1 cellular context compared by ENCODE assay signal in the genomic region with DNA sequence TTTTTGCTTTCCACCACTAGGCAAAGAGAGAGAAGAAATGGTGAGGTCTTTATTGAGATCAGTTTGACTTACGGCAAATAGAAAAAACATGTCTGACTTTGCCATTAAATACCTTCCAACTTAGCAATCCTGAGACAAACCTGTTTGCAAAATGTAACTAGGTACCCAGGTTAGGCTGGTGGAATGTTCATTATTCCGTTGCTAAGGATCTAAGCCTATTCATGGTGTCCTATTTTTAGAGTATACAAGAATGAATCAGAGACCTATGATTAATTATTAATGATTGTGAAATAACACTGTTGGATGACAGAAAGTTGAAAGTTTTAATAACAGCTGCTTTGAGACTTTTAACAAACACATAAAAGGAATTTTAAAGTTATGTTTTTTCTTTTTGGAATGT.
TF ChIP-seq lines count a peak whose summit lies in the region.

No MANE protein-coding gene starts in this region.

TF ChIP-seq in K562, 482 proteins besides CTCF, POLR2A, EP300 and RAD21 (continued from another document):
- TF ChIP-seq, protein P1, sequence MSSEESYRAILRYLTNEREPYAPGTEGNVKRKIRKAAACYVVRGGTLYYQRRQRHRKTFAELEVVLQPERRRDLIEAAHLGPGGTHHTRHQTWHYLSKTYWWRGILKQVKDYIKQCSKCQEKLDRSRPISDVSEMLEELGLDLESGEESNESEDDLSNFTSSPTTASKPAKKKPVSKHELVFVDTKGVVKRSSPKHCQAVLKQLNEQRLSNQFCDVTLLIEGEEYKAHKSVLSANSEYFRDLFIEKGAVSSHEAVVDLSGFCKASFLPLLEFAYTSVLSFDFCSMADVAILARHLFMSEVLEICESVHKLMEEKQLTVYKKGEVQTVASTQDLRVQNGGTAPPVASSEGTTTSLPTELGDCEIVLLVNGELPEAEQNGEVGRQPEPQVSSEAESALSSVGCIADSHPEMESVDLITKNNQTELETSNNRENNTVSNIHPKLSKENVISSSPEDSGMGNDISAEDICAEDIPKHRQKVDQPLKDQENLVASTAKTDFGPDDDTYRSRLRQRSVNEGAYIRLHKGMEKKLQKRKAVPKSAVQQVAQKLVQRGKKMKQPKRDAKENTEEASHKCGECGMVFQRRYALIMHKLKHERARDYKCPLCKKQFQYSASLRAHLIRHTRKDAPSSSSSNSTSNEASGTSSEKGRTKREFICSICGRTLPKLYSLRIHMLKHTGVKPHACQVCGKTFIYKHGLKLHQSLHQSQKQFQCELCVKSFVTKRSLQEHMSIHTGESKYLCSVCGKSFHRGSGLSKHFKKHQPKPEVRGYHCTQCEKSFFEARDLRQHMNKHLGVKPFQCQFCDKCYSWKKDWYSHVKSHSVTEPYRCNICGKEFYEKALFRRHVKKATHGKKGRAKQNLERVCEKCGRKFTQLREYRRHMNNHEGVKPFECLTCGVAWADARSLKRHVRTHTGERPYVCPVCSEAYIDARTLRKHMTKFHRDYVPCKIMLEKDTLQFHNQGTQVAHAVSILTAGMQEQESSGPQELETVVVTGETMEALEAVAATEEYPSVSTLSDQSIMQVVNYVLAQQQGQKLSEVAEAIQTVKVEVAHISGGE (CRISPR knock-in tag; IDR thresholded peaks at IDR 0.05) = no peak
